1 cellular context compared by ENCODE assay signal in genomic region chr1:24640288-24640687, GRCh38.
A peak's percentile ranks its signal among the peaks of the same experiment; 100 is the strongest.
TF ChIP-seq lines count a peak whose summit lies in the region.

No MANE protein-coding gene starts in this region.

TF ChIP-seq in GM12878, 131 proteins besides CTCF, POLR2A, EP300 and RAD21:
- TF ChIP-seq CREM (IDR thresholded peaks at IDR 0.05; ENCODE audit: low read depth) (no peak), ZNF384 (IDR thresholded peaks at IDR 0.05; ENCODE audit: borderline replicate concordance, low read depth, low read length) (peak; percentile 55)
